Comparison of ENCODE assay signal across 19 cellular contexts in the genomic region with DNA sequence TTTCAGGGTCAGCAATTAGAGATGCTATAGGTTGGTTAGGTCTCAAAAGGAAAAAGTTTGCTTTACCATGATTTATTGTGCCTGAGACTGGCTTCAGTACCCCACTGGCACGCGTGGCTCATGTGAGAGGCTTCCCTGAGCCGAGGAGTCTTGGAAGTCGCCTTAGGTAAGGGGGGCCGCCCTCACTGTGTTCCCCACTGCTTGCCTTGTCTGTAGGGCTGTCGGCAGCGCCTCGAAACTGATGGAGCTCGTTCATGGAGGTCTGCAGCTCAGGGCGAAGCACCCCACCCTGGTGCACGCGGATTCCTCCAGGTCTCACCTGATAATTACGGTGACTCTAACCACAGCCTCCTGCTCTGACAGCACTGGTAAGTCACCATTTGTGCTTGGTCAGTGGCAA. TPM values are rescaled to one million over a fixed set of nuclear protein-coding genes. Genes with fewer than 3 reads are reported as not detected.
DNase-seq lines count a peak whose midpoint lies in the region; ATAC-seq and TF ChIP-seq lines count a peak whose summit lies in the region.
"Had no signal": no experiment of that assay in that cellular context is flagged by ENCODE, and none has a peak within 500 bp of the region (broad histone marks: within the 10 kb centered on the region; RNA-seq: fewer than 3 reads in every experiment).

No MANE protein-coding gene starts in this region.

- POLR2A ChIA-PET in HEK293 (lab: Yijun Ruan, JAX) = no interaction called here

- H3K4me1 ChIP-seq in right cardiac atrium (ENCODE audit: control insufficient read depth, insufficient read depth, low read length) = no peaks in the 10 kb centered on the region
- peaks cover 0 to 36% (median 22%) of the 10 kb centered on the region in 9 donors for H3K4me1 ChIP-seq in heart right ventricle
- H3K4me1 ChIP-seq in HEK293 (ENCODE audit: control insufficient read depth, insufficient read depth, low read length) = peaks cover 2% of the 10 kb centered on the region; the same call in 1 of the 2 replicates

- H3K27me3 ChIP-seq in right cardiac atrium (ENCODE audit: control insufficient read depth, insufficient read depth) (no peaks in the 10 kb centered on the region), heart right ventricle (peaks cover 0 to 14% (median 0%) of the 10 kb centered on the region in 7 donors)

- 87% methylated on average over 13 of the region's 13 CpGs for WGBS in right cardiac atrium
- WGBS in heart right ventricle, 2 donors = 84 to 90% methylated on average over 13 of the region's 13 CpGs

- H3K4me3 ChIP-seq in right cardiac atrium (ENCODE audit: low read length) (no peak overlapping the region), heart right ventricle (no peak overlapping the region), HEK293 (ENCODE audit: low read depth, low read length) (no peak overlapping the region)

- TF ChIP-seq CTCF in heart right ventricle (IDR thresholded peaks at IDR 0.05) (no peak), HEK293 (tag by site-specific recombination; IDR thresholded peaks at IDR 0.05) (no peak)

- H3K9me3 ChIP-seq in right cardiac atrium (ENCODE audit: control insufficient read depth, low read length) (no peaks in the 10 kb centered on the region), heart right ventricle (peaks cover 0 to 34% (median 17%) of the 10 kb centered on the region in 11 donors), HEK293 (ENCODE audit: control insufficient read depth, insufficient read depth, low read depth, low read length) (no peaks in the 10 kb centered on the region)

- ATAC-seq in right cardiac atrium = no peak
- no peak for ATAC-seq in heart right ventricle
- no peak for ATAC-seq in HG03432 (IDR thresholded peaks at IDR 0.05; ENCODE audit: unreplicated experiment)
- ATAC-seq in GM18519 (IDR thresholded peaks at IDR 0.05; ENCODE audit: low FRiP score, unreplicated experiment) = no peak
- ATAC-seq: HCT116 had no signal

- H3K27ac ChIP-seq in right cardiac atrium (ENCODE audit: low read length) (no peak overlapping the region), heart right ventricle (no peak overlapping the region), HEK293 (ENCODE audit: extremely low read depth, low read depth, low read length) (no peak overlapping the region)

- no peaks in the 10 kb centered on the region for H3K36me3 ChIP-seq in heart right ventricle
- peaks cover 0 to 3% of the 10 kb centered on the region in 2 experiments; a peak in 1 of 3 replicates for H3K36me3 ChIP-seq in HEK293 (ENCODE audit: control insufficient read depth in 2 of 2, insufficient read depth in 1 of 2, low read length in 2 of 2)

- CTCF ChIA-PET in HEK293 (lab: Yijun Ruan, JAX) = interaction anchor here (1.1 to 1.2 kb wide), 2 partner anchors 28 to 76 kb away, joined by 3 to 4 read pairs; no protein-coding TSS in a partner anchor

- DNase-seq in right cardiac atrium = peak in 2 of 3 donors; percentile 35 to 56
- no peak for DNase-seq in heart right ventricle
- DNase-seq in mesenteric fat pad (ENCODE audit: low spot score) = peak; percentile 39
- DNase-seq in DMS 273 (lab: John Stamatoyannopoulos, UW; ENCODE audit: unreplicated experiment) = no peak
- DNase-seq: DMS 273 treated with DMSO at 0.1 percent for 48 hours, IMR-90, NCI-H1694, NCI-H2081, NCI-H446, NCI-H526 treated with DMSO at 0.1 percent for 48 hours, OCI-M1, Right ventricle myocardium superior had no signal

- intact Hi-C loops in right cardiac atrium (cut with DNase I) = loop anchor here in 1 of 4 donors (10.0 kb wide), 1 partner anchor 105 kb away; no protein-coding TSS in a partner anchor
- intact Hi-C loops in heart right ventricle (cut with DNase I) = loop anchor here in 6 of 10 donors (5.0 to 10.0 kb wide), 5 partner anchors 48 to 105 kb away; no protein-coding TSS in a partner anchor

TF ChIP-seq in HEK293, 187 proteins besides CTCF, POLR2A, EP300 and RAD21:
- peak; percentile 100; the same call in 1 of the 2 replicates for TF ChIP-seq TRIM28 (IDR thresholded peaks at IDR 0.05; ENCODE audit: borderline replicate concordance, low read length)
- TF ChIP-seq, protein P1, sequence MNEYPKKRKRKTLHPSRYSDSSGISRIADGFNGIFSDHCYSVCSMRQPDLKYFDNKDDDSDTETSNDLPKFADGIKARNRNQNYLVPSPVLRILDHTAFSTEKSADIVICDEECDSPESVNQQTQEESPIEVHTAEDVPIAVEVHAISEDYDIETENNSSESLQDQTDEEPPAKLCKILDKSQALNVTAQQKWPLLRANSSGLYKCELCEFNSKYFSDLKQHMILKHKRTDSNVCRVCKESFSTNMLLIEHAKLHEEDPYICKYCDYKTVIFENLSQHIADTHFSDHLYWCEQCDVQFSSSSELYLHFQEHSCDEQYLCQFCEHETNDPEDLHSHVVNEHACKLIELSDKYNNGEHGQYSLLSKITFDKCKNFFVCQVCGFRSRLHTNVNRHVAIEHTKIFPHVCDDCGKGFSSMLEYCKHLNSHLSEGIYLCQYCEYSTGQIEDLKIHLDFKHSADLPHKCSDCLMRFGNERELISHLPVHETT (tag by site-specific recombination; IDR thresholded peaks at IDR 0.05) = no peak
TF ChIP-seq in HEK293: peak in this region for 1.

RNA-seq across cellular contexts. Expression of a gene that starts 39.2 kb away (rescaled TPM):
- under 1 TPM in 1 of 4 donors, not detected in 3; 0.31 TPM for total RNA-seq in right cardiac atrium
- 0.07 TPM for polyA plus RNA-seq in right cardiac atrium
- total RNA-seq in heart right ventricle = 1 to 10 TPM in 1 of 10 donors, under 1 TPM in 5, not detected in 4; 0.15 to 1.3 (median 0.24) TPM
- polyA plus RNA-seq in heart right ventricle = under 1 TPM; 0.12 to 0.22 TPM
- total RNA-seq in mesenteric fat pad = 7.6 TPM
- total RNA-seq: Daoy, H1, IMR-90, SK-MEL-5 had no signal
- polyA plus RNA-seq: IMR-90 had no signal

RNA-seq across cellular contexts. Expression of a gene that starts 42.4 kb away (rescaled TPM):
- under 1 TPM in 1 of 4 donors, not detected in 3; 0.29 TPM for total RNA-seq in right cardiac atrium
- polyA plus RNA-seq in right cardiac atrium = 0.25 TPM
- total RNA-seq in heart right ventricle = under 1 TPM in 6 of 10 donors, not detected in 4; 0.18 to 0.80 (median 0.39) TPM
- under 1 TPM; 0.38 to 0.95 TPM for polyA plus RNA-seq in heart right ventricle
- total RNA-seq in mesenteric fat pad = 0.93 TPM
- total RNA-seq: Daoy, IMR-90, SK-MEL-5 had no signal
- polyA plus RNA-seq: IMR-90 had no signal

Comparison
In these comparisons a context has a peak if more than half of its experiments do, and no peak if none do; other contexts are left out.
1. DNase-seq: peak in right cardiac atrium (2 of 3) and mesenteric fat pad (single experiment); none in heart right ventricle (0 of 2) and DMS 273 (single experiment).